Comparison of ENCODE assay signal across 29 cellular contexts in genomic region chr11:44689265-44689664, GRCh38.
"Had no signal": no experiment of that assay in that cellular context is flagged by ENCODE, and none has a peak within 500 bp of the region (broad histone marks: within the 10 kb centered on the region; RNA-seq: fewer than 3 reads in every experiment).

No MANE protein-coding gene starts in this region.

- H3K9me3 ChIP-seq: stomach, suprapubic skin, testis, thoracic aorta, thyroid gland, tibial artery, transverse colon, upper lobe of left lung, upper lobe of right lung, uterus, vagina had no signal

- H3K4me3 ChIP-seq: stomach, suprapubic skin, testis, thoracic aorta, thyroid gland, tibial artery, tibial nerve, transverse colon, upper lobe of left lung, upper lobe of right lung, uterus, vagina had no signal

- FAIRE-seq: urothelium cell line had no signal

- H3K27ac ChIP-seq: stomach, suprapubic skin, testis, thoracic aorta, thyroid gland, tibial artery, tibial nerve, transverse colon, upper lobe of left lung, upper lobe of right lung, uterus, vagina had no signal

- H3K27me3 Mint-ChIP-seq: stimulated activated naive CD8-positive, alpha-beta T cell treated with anti-CD3 and anti-CD28 coated beads, Interleukin-15, amount 100 ng/mL, for 72 hours; stimulated activated naive CD8-positive, alpha-beta T cell treated with anti-CD3 and anti-CD28 coated beads, Interleukin-15, Interleukin-2, amounts not matched to agents 100 ng/mL and 50 ng/mL, for 24 hours had no signal

- H3K4me3 Mint-ChIP-seq: stimulated activated effector memory CD8-positive, alpha-beta T cell treated with anti-CD3 and anti-CD28 coated beads, Interleukin-12 subunit alpha, Interleukin-12 subunit beta, amount 100 ng/mL, for 72 hours; stimulated activated memory B cell treated with anti-CD40 and anti-IgM and Interleukin-4, amounts not matched to agents 10 μg/mL and 1 μg/mL and 100 μg/mL, for 72 hours; stimulated activated naive B cell treated with anti-CD40 and anti-IgM and Interleukin-4, amounts not matched to agents 10 μg/mL and 1 μg/mL and 100 μg/mL, for 72 hours; stimulated activated naive CD8-positive, alpha-beta T cell treated with anti-CD3 and anti-CD28 coated beads, Interleukin-15, amount 100 ng/mL, for 72 hours; stimulated activated naive CD8-positive, alpha-beta T cell treated with anti-CD3 and anti-CD28 coated beads, Interleukin-15, Interleukin-2, amounts not matched to agents 100 ng/mL and 50 ng/mL, for 24 hours; type B pancreatic cell had no signal

- H3K36me3 Mint-ChIP-seq: stimulated activated effector memory CD8-positive, alpha-beta T cell treated with anti-CD3 and anti-CD28 coated beads, Interleukin-12 subunit alpha, Interleukin-12 subunit beta, amount 100 ng/mL, for 72 hours; stimulated activated memory B cell treated with anti-CD40 and anti-IgM and Interleukin-4, amounts not matched to agents 10 μg/mL and 1 μg/mL and 100 μg/mL, for 72 hours; stimulated activated naive B cell treated with anti-CD40 and anti-IgM and Interleukin-4, amounts not matched to agents 10 μg/mL and 1 μg/mL and 100 μg/mL, for 72 hours; type B pancreatic cell had no signal

- H3K27ac Mint-ChIP-seq: stimulated activated effector memory CD8-positive, alpha-beta T cell treated with anti-CD3 and anti-CD28 coated beads, Interleukin-12 subunit alpha, Interleukin-12 subunit beta, amount 100 ng/mL, for 72 hours; stimulated activated memory B cell treated with anti-CD40 and anti-IgM and Interleukin-4, amounts not matched to agents 10 μg/mL and 1 μg/mL and 100 μg/mL, for 72 hours; stimulated activated naive CD8-positive, alpha-beta T cell treated with anti-CD3 and anti-CD28 coated beads, Interleukin-15, amount 100 ng/mL, for 72 hours; stimulated activated naive CD8-positive, alpha-beta T cell treated with anti-CD3 and anti-CD28 coated beads, Interleukin-15, Interleukin-2, amounts not matched to agents 100 ng/mL and 50 ng/mL, for 24 hours; type B pancreatic cell had no signal

- ATAC-seq: stimulated activated effector memory CD8-positive, alpha-beta T cell treated with anti-CD3 and anti-CD28 coated beads, Interleukin-12 subunit alpha, Interleukin-12 subunit beta, amount 100 ng/mL, for 72 hours; stimulated activated memory B cell treated with anti-CD40 and anti-IgM and Interleukin-4, amounts not matched to agents 10 μg/mL and 1 μg/mL and 100 μg/mL, for 72 hours; stimulated activated naive B cell treated with anti-CD40 and anti-IgM and Interleukin-4, amounts not matched to agents 10 μg/mL and 1 μg/mL and 100 μg/mL, for 72 hours; stimulated activated naive CD8-positive, alpha-beta T cell treated with anti-CD3 and anti-CD28 coated beads, Interleukin-15, amount 100 ng/mL, for 72 hours; stimulated activated naive CD8-positive, alpha-beta T cell treated with anti-CD3 and anti-CD28 coated beads, Interleukin-15, Interleukin-2, amounts not matched to agents 100 U/mL and 50 U/mL, for 24 hours; upper lobe of right lung had no signal

- H3K9me3 Mint-ChIP-seq: stimulated activated effector memory CD8-positive, alpha-beta T cell treated with anti-CD3 and anti-CD28 coated beads, Interleukin-12 subunit alpha, Interleukin-12 subunit beta, amount 100 ng/mL, for 72 hours; stimulated activated memory B cell treated with anti-CD40 and anti-IgM and Interleukin-4, amounts not matched to agents 10 μg/mL and 1 μg/mL and 100 μg/mL, for 72 hours; stimulated activated naive B cell treated with anti-CD40 and anti-IgM and Interleukin-4, amounts not matched to agents 10 μg/mL and 1 μg/mL and 100 μg/mL, for 72 hours; stimulated activated naive CD8-positive, alpha-beta T cell treated with anti-CD3 and anti-CD28 coated beads, Interleukin-15, Interleukin-2, amounts not matched to agents 100 ng/mL and 50 ng/mL, for 24 hours; type B pancreatic cell had no signal

- H3K27me3 ChIP-seq: testis, thyroid gland, tibial nerve, upper lobe of left lung, upper lobe of right lung, uterus, vagina had no signal

- DNase-seq: stimulated activated CD4-positive, alpha-beta T cell treated with anti-CD3 and anti-CD28 coated beads, Interleukin-2, amount 100 ng/mL, for 48 hours; stimulated activated CD4-positive, alpha-beta T cell treated with anti-CD3 and anti-CD28 coated beads, Interleukin-4, amount 100 ng/mL, for 1 hour; stimulated activated CD4-positive, alpha-beta T cell treated with anti-CD3 and anti-CD28 coated beads, Interleukin-4, amount 100 ng/mL, for 24 hours; stimulated activated CD4-positive, alpha-beta T cell treated with anti-CD3 and anti-CD28 coated beads, Interleukin-4, amount 100 ng/mL, for 4 hours; stimulated activated CD8-positive, alpha-beta memory T cell treated with anti-CD3 and anti-CD28 coated beads, Interleukin-4, amount 100 ng/mL, for 48 hours; stimulated activated naive B cell treated with anti-CD40 and anti-IgM and Interleukin-4, amounts not matched to agents 10 μg/mL and 1 μg/mL and 100 μg/mL, for 72 hours; stimulated activated naive CD4-positive, alpha-beta T cell; stimulated activated naive CD4-positive, alpha-beta T cell treated with Interleukin-2 at 50 U/mL for 16 hours; stimulated activated naive CD8-positive, alpha-beta T cell treated with anti-CD3 and anti-CD28 coated beads, Interleukin-15, amount 100 ng/mL, for 72 hours; stimulated activated naive CD8-positive, alpha-beta T cell treated with anti-CD3 and anti-CD28 coated beads, Interleukin-15, Interleukin-2, amounts not matched to agents 100 U/mL and 50 U/mL, for 24 hours; stomach; substantia nigra; testis; thyroid gland; transverse colon; trophoblast cell; upper lobe of left lung; upper lobe of right lung; uterus had no signal

- H3K36me3 ChIP-seq: stomach, suprapubic skin, thoracic aorta, thyroid gland, tibial artery, tibial nerve, transverse colon, upper lobe of left lung, upper lobe of right lung, uterus, vagina had no signal

- H3K4me1 ChIP-seq: stomach, suprapubic skin, testis, thyroid gland, tibial artery, tibial nerve, transverse colon, upper lobe of left lung, upper lobe of right lung, uterus, vagina had no signal
